In the genomic region with DNA sequence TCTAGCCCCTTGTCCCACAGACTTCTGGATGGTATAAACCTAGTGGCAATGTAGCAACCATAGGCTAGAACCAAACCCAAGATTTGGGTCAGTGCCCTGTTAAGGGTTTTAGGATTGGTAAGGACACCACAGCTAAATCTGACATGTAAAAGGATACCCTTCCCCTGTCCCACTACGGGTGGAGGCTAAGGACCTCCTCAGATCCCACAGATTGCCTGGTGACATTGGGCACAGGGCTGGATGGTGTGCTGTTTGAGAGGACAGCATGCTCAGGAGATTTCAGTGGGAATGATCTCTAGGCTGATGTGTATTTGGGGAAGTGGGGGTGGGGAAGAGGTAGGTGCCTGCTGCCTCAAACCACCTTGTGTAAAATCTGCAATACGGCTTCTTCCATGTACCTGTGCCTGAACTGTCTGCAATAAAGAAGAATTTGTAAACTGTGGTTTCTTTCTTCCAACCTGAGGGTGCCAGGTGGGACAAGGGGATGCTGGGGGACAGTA, we compare ENCODE assay signal across 1 cellular context.
TF ChIP-seq lines count a peak whose summit lies in the region.

No MANE protein-coding gene starts in this region.

TF ChIP-seq in K562, 482 proteins besides CTCF, POLR2A, EP300 and RAD21:
- TF ChIP-seq BRD9 (IDR thresholded peaks at IDR 0.05; ENCODE audit: low read depth, partially characterized antibody), result no peak
- peak; percentile 72; the same call in 1 of the 2 replicates for TF ChIP-seq SPI1 (IDR thresholded peaks at IDR 0.05; ENCODE audit: borderline replicate concordance, low read depth, low read length)
